12 cellular contexts compared by ENCODE assay signal in the genomic region with DNA sequence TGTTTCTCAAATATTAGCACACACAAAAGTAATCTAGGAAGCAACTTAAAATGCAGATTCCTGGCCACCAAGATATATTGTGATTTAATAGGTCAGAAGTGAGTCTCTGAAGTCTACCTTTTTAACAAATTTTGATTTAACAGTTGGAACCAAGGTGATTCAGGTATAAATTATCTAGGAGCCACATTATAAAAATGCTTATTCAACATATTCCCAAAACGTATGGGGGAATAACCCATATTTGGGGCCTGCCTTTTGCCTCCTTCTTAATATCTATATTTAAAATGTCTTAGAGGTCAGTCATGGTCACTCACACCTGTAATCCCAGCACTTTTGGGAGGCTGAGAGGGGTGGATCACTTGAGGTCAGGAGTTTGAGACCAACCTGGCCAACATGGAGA. TPM values are rescaled to one million over a fixed set of nuclear protein-coding genes. Genes with fewer than 3 reads are reported as not detected.
"Had no signal": no experiment of that assay in that cellular context is flagged by ENCODE, and none has a peak within 500 bp of the region (broad histone marks: within the 10 kb centered on the region; RNA-seq: fewer than 3 reads in every experiment).

No MANE protein-coding gene starts in this region.

- H2AFZ ChIP-seq: GM23248, GM23338 had no signal

- H3K9me3 Mint-ChIP-seq: HFFc6 had no signal

- H3K4me1 ChIP-seq: HAP-1 had no signal

- FAIRE-seq: H1, H54 had no signal

- H3K9ac ChIP-seq: GM23248 had no signal

- H3K9me3 ChIP-seq: HAP-1 had no signal

- H3K27ac ChIP-seq: GM23248 had no signal

- H3K4me3 ChIP-seq: GM23248, GM23338, HAP-1 had no signal

- H3K27ac Mint-ChIP-seq: H9, HFFc6 had no signal

- H3K4me3 Mint-ChIP-seq: GM23338, H9, HFFc6 had no signal

- ATAC-seq: GM23338, HCT116 had no signal

- H3K4me2 ChIP-seq: GM23338 had no signal

- DNase-seq: GM23248, GOT3, H7, H9, HCEC 1CT, HFFc6 had no signal

- H3K36me3 ChIP-seq: HAP-1 had no signal

RNA-seq across cellular contexts. Expression of a gene that starts 23.8 kb away (rescaled TPM):
- total RNA-seq: GM23248, GM23338, H1, H4, H7, H9, HFFc6 had no signal
- polyA plus RNA-seq: GM23248, H1 had no signal

RNA-seq across cellular contexts. Expression of a gene that starts 55.3 kb away (rescaled TPM):
- total RNA-seq: GM23248, HFFc6 had no signal
- polyA plus RNA-seq: GM23248 had no signal
